18 cellular contexts compared by ENCODE assay signal in genomic region chr20:35669681-35670080, GRCh38. TPM values are rescaled to one million over a fixed set of nuclear protein-coding genes. Genes with fewer than 3 reads are reported as not detected.
DNase-seq lines count a peak whose midpoint lies in the region; ATAC-seq and TF ChIP-seq lines count a peak whose summit lies in the region.
"Had no signal": no experiment of that assay in that cellular context is flagged by ENCODE, and none has a peak within 500 bp of the region (broad histone marks: within the 10 kb centered on the region; RNA-seq: fewer than 3 reads in every experiment).

No MANE protein-coding gene starts in this region.

- H3K79me2 ChIP-seq in mammary epithelial cell (ENCODE audit: insufficient read depth, low read length): peaks cover 3% of the 10 kb centered on the region

- no peak overlapping the region for H3K9ac ChIP-seq in mammary epithelial cell (ENCODE audit: insufficient read depth, low read length)

- DNase-seq in MCF 10A (ENCODE audit: unreplicated experiment) (no peak), mammary epithelial cell (no peak), left lobe of liver (ENCODE audit: low spot score) (peak; percentile 26), dermis blood vessel endothelial cell (no peak), A673 (ENCODE audit: low spot score) (no peak)
- no peak for DNase-seq in CD4-positive, alpha-beta memory T cell
- DNase-seq: AML-193; Calu3; CD4-positive, alpha-beta T cell; DMS79 treated with DMSO at 0.1 percent for 48 hours; GF-D8; GOT3; H7; HFFc6 had no signal

- H3K27ac ChIP-seq in mammary epithelial cell (ENCODE audit: insufficient read depth, low read depth, low read length): no peak overlapping the region
- H3K27ac ChIP-seq in CD4-positive, alpha-beta memory T cell (ENCODE audit: low read depth, low read length): no peak overlapping the region
- no peak overlapping the region for H3K27ac ChIP-seq in A673 (ENCODE audit: low read depth, low read length, poor library complexity, severe bottlenecking)
- H3K27ac ChIP-seq: C4-2B, HL-60 had no signal

- no peak overlapping the region for H3K4me2 ChIP-seq in mammary epithelial cell (ENCODE audit: insufficient read depth, low read depth, low read length)

- no peaks in the 10 kb centered on the region for H4K20me1 ChIP-seq in mammary epithelial cell (ENCODE audit: insufficient read depth, low read length)

- H3K27me3 Mint-ChIP-seq in MCF 10A (ENCODE audit: insufficient read depth, unreplicated experiment): no peaks in the 10 kb centered on the region
- no peaks in the 10 kb centered on the region for H3K27me3 Mint-ChIP-seq in activated T-helper 17 cell treated with anti-CD3 and anti-CD28 coated beads, Interleukin-2, amount 50 U/mL, for 72 hours
- no peaks in the 10 kb centered on the region for H3K27me3 Mint-ChIP-seq in CD4-positive, alpha-beta memory T cell
- H3K27me3 Mint-ChIP-seq: CD4-positive, alpha-beta T cell had no signal

- WGBS in mammary epithelial cell (ENCODE audit: low coverage, missing lambda C conversion rate): 67% methylated on average over 1 of the region's 1 CpG

- TF ChIP-seq CTCF in MCF 10A (IDR thresholded peaks at IDR 0.05; ENCODE audit: unreplicated experiment): no peak
- TF ChIP-seq CTCF in mammary epithelial cell (conservative IDR thresholded peaks at IDR 0.05 in 1 of 2, IDR thresholded peaks at IDR 0.05 in 1 of 2; ENCODE audit: extremely low read depth in 1 of 2, insufficient read depth in 1 of 2, low read depth in 1 of 2, low read length in 2 of 2): no peak
- TF ChIP-seq CTCF in A673 (conservative IDR thresholded peaks at IDR 0.05; ENCODE audit: low read depth, low read length): no peak

- peaks cover 3% of the 10 kb centered on the region for H3K4me1 ChIP-seq in mammary epithelial cell (ENCODE audit: insufficient read depth, low read length)
- peaks cover 4% of the 10 kb centered on the region for H3K4me1 ChIP-seq in CD4-positive, alpha-beta memory T cell (ENCODE audit: insufficient read depth, low read length)
- no peaks in the 10 kb centered on the region for H3K4me1 ChIP-seq in A673 (ENCODE audit: insufficient read depth, low read length, poor library complexity, severe bottlenecking)

- H3K9me3 ChIP-seq in mammary epithelial cell (replicated peaks; ENCODE audit: insufficient read depth, low read length): no peaks in the 10 kb centered on the region
- H3K9me3 ChIP-seq in CD4-positive, alpha-beta memory T cell (ENCODE audit: control insufficient read depth in 1 of 2, low read length in 2 of 2): no peaks in the 10 kb centered on the region
- H3K9me3 ChIP-seq in A673 (ENCODE audit: low read depth, low read length, poor library complexity, severe bottlenecking): no peaks in the 10 kb centered on the region

- H3K27ac Mint-ChIP-seq in MCF 10A (ENCODE audit: low read depth, unreplicated experiment): peak overlapping the region; percentile 16
- peak overlapping the region; percentile 16 for H3K27ac Mint-ChIP-seq in activated T-helper 17 cell treated with anti-CD3 and anti-CD28 coated beads, Interleukin-2, amount 50 U/mL, for 72 hours
- peak overlapping the region in 2 of 7 donors; percentile 17 to 32 for H3K27ac Mint-ChIP-seq in CD4-positive, alpha-beta memory T cell
- H3K27ac Mint-ChIP-seq: CD4-positive, alpha-beta T cell; HFFc6 had no signal

- H3K27me3 ChIP-seq in mammary epithelial cell (ENCODE audit: insufficient read depth, low read length) (no peaks in the 10 kb centered on the region), A673 (replicated peaks; ENCODE audit: insufficient read depth, low read depth, low read length, poor library complexity) (no peaks in the 10 kb centered on the region)
- no peaks in the 10 kb centered on the region for H3K27me3 ChIP-seq in CD4-positive, alpha-beta memory T cell (ENCODE audit: insufficient read depth, low read length)

- H3K36me3 ChIP-seq in mammary epithelial cell (ENCODE audit: insufficient read depth, low read length) (peaks cover 11% of the 10 kb centered on the region), A673 (ENCODE audit: insufficient read depth, low read length, poor library complexity, severe bottlenecking) (peaks cover 11% of the 10 kb centered on the region)
- peaks cover 40% of the 10 kb centered on the region for H3K36me3 ChIP-seq in CD4-positive, alpha-beta memory T cell (ENCODE audit: insufficient read depth, low read length)

- POLR2A ChIA-PET in MCF 10A (lab: Yijun Ruan, JAX): interaction anchor here (0.9 to 2.4 kb wide), 3 partner anchors 9 to 73 kb away, joined by 3 to 9 read pairs (median 4); partner anchors contain the start of gene RBM39
- POLR2A ChIA-PET in CD4-positive, alpha-beta memory T cell (lab: Charles Lee; ENCODE audit: partially characterized antibody): interaction anchor here (1.7 to 1.9 kb wide), 2 partner anchors 54 to 73 kb away, joined by 5 to 6 read pairs; partner anchors contain the start of genes RBM39 and SPAG4
- POLR2A ChIA-PET in A673 (lab: Charles Lee; ENCODE audit: low non-redundant PET): no interaction called here

- no TSS peak for BruUV-seq in MCF 10A (replicated peaks; lab: Mats Ljungman, UMichigan)
- no TSS peak for BruUV-seq in mammary epithelial cell (replicated peaks; lab: Mats Ljungman, UMichigan)
- no TSS peak for BruUV-seq in A673 (replicated peaks; lab: Mats Ljungman, UMichigan)

- intact Hi-C loops in MCF 10A (cut with micrococcal nuclease) (loop anchor here (10.0 kb wide), 1 partner anchor 105 kb away; no protein-coding TSS in a partner anchor), mammary epithelial cell (cut with micrococcal nuclease) (no loop called here), A673 (cut with micrococcal nuclease; ENCODE audit: unreplicated experiment) (no loop called here)
- intact Hi-C loops in CD4-positive, alpha-beta memory T cell (cut with micrococcal nuclease): no loop called here

- peaks cover 50% of the 10 kb centered on the region for H3K36me3 Mint-ChIP-seq in MCF 10A (ENCODE audit: insufficient read depth, unreplicated experiment)
- H3K36me3 Mint-ChIP-seq in activated T-helper 17 cell treated with anti-CD3 and anti-CD28 coated beads, Interleukin-2, amount 50 U/mL, for 72 hours (ENCODE audit: low read depth): peaks cover 64% of the 10 kb centered on the region
- peaks cover 45 to 50% of the 10 kb centered on the region in 2 donors for H3K36me3 Mint-ChIP-seq in CD4-positive, alpha-beta memory T cell

- no peak overlapping the region for H3K4me3 Mint-ChIP-seq in MCF 10A (ENCODE audit: unreplicated experiment)
- no peak overlapping the region for H3K4me3 Mint-ChIP-seq in activated T-helper 17 cell treated with anti-CD3 and anti-CD28 coated beads, Interleukin-2, amount 50 U/mL, for 72 hours
- no peak overlapping the region for H3K4me3 Mint-ChIP-seq in CD4-positive, alpha-beta memory T cell
- H3K4me3 Mint-ChIP-seq: CD4-positive, alpha-beta T cell; HFFc6 had no signal

- H3K4me1 Mint-ChIP-seq in MCF 10A (ENCODE audit: insufficient read depth, unreplicated experiment): no peaks in the 10 kb centered on the region
- H3K4me1 Mint-ChIP-seq in activated T-helper 17 cell treated with anti-CD3 and anti-CD28 coated beads, Interleukin-2, amount 50 U/mL, for 72 hours: peaks cover 4% of the 10 kb centered on the region
- peaks cover 0 to 4% (median 3%) of the 10 kb centered on the region in 4 donors for H3K4me1 Mint-ChIP-seq in CD4-positive, alpha-beta memory T cell

- CTCF ChIA-PET in MCF 10A (lab: Yijun Ruan, JAX): interaction anchor here (0.9 kb wide), 1 partner anchor 10 kb away, joined by 3 read pairs; no protein-coding TSS in a partner anchor
- CTCF ChIA-PET in mammary epithelial cell (lab: Charles Lee; ENCODE audit: low non-redundant PET): no interaction called here
- CTCF ChIA-PET in CD4-positive, alpha-beta memory T cell (lab: Charles Lee; ENCODE audit: partially characterized antibody): no interaction called here
- CTCF ChIA-PET in A673 (lab: Charles Lee): no interaction called here

- ATAC-seq in activated T-helper 17 cell treated with anti-CD3 and anti-CD28 coated beads, Interleukin-2, amount 50 U/mL, for 72 hours (replicated peaks): no peak
- ATAC-seq in left lobe of liver: no peak
- ATAC-seq: HCT116 had no signal

- dilution Hi-C loops in mammary epithelial cell (cut with HindIII; ENCODE audit: low sequenced_read_pairs): no loop called here

- H2AFZ ChIP-seq in mammary epithelial cell (ENCODE audit: low read depth, low read length): no peak overlapping the region

- in situ Hi-C loops in mammary epithelial cell (cut with MboI; ENCODE audit: low sequenced_read_pairs in 2 of 2): no loop called here

- no peaks in the 10 kb centered on the region for H3K9me3 Mint-ChIP-seq in MCF 10A (ENCODE audit: unreplicated experiment)
- no peaks in the 10 kb centered on the region for H3K9me3 Mint-ChIP-seq in activated T-helper 17 cell treated with anti-CD3 and anti-CD28 coated beads, Interleukin-2, amount 50 U/mL, for 72 hours
- H3K9me3 Mint-ChIP-seq in CD4-positive, alpha-beta memory T cell: no peaks in the 10 kb centered on the region
- H3K9me3 Mint-ChIP-seq: CD4-positive, alpha-beta T cell; HFFc6 had no signal

- H3K4me3 ChIP-seq in mammary epithelial cell (replicated peaks in 1 of 3; ENCODE audit: insufficient read depth in 1 of 3, low read depth in 2 of 3, low read length in 3 of 3): no peak overlapping the region
- H3K4me3 ChIP-seq in CD4-positive, alpha-beta memory T cell (ENCODE audit: low read length in 2 of 2): no peak overlapping the region
- no peak overlapping the region for H3K4me3 ChIP-seq in A673 (ENCODE audit: low read depth, low read length, poor library complexity, severe bottlenecking)

RNA-seq across cellular contexts. Expression of gene CPNE1, which starts 5.0 kb away (rescaled TPM):
- 161 and 194 TPM in 2 replicates for total RNA-seq in MCF 10A (2022)
- total RNA-seq in mammary epithelial cell: 100 to 1,000 TPM; 110 to 157 TPM
- polyA plus RNA-seq in mammary epithelial cell: 97.7 TPM
- 119 TPM for polyA minus RNA-seq in mammary epithelial cell
- 100 to 1,000 TPM; 269 to 280 TPM for total RNA-seq in activated T-helper 17 cell treated with anti-CD3 and anti-CD28 coated beads, Interleukin-2, amount 50 U/mL, for 72 hours
- total RNA-seq in left lobe of liver: 42.3 TPM
- total RNA-seq in CD4-positive, alpha-beta memory T cell: 100 to 1,000 TPM; 316 to 353 TPM
- 100 to 1,000 TPM; 305 to 343 TPM for polyA plus RNA-seq in CD4-positive, alpha-beta memory T cell
- total RNA-seq in dermis blood vessel endothelial cell: 94.5 and 159 TPM in 2 replicates
- 273 TPM in 2 replicates for total RNA-seq in A673 (2021)

RNA-seq across cellular contexts. Expression of gene RBM12, which starts 5.0 kb away (rescaled TPM):
- total RNA-seq in MCF 10A (2022) (60.1 and 64.3 TPM in 2 replicates), mammary epithelial cell (10 to 100 TPM; 62.8 to 71.2 TPM), left lobe of liver (19.3 TPM), dermis blood vessel endothelial cell (42.5 and 58.1 TPM in 2 replicates), A673 (2021) (114 and 124 TPM in 2 replicates)
- 91.9 TPM for polyA plus RNA-seq in mammary epithelial cell
- 98.2 TPM for polyA minus RNA-seq in mammary epithelial cell
- total RNA-seq in activated T-helper 17 cell treated with anti-CD3 and anti-CD28 coated beads, Interleukin-2, amount 50 U/mL, for 72 hours: 100 to 1,000 TPM; 106 to 116 TPM
- total RNA-seq in CD4-positive, alpha-beta memory T cell: 100 to 1,000 TPM; 129 to 138 TPM
- polyA plus RNA-seq in CD4-positive, alpha-beta memory T cell: 10 to 100 TPM; 29.9 to 52.8 TPM

RNA-seq across cellular contexts. Expression of gene NFS1, which starts 29.5 kb away (rescaled TPM):
- total RNA-seq in MCF 10A (2022): 27.6 and 28.6 TPM in 2 replicates
- 10 to 100 TPM; 28.8 to 33.0 TPM for total RNA-seq in mammary epithelial cell
- 44.8 TPM for polyA plus RNA-seq in mammary epithelial cell
- 57.3 TPM for polyA minus RNA-seq in mammary epithelial cell
- total RNA-seq in activated T-helper 17 cell treated with anti-CD3 and anti-CD28 coated beads, Interleukin-2, amount 50 U/mL, for 72 hours: 10 to 100 TPM; 41.1 to 49.2 TPM
- 60.9 TPM for total RNA-seq in left lobe of liver
- total RNA-seq in CD4-positive, alpha-beta memory T cell: 10 to 100 TPM; 30.3 to 33.6 TPM
- 10 to 100 TPM in 1 of 2 donors, 1 to 10 TPM in 1; 6.3 to 28.3 TPM for polyA plus RNA-seq in CD4-positive, alpha-beta memory T cell
- total RNA-seq in dermis blood vessel endothelial cell: 12.8 and 28.0 TPM in 2 replicates
- 22.2 and 23.2 TPM in 2 replicates for total RNA-seq in A673 (2021)

RNA-seq across cellular contexts. Expression of gene ROMO1, which starts 29.5 kb away (rescaled TPM):
- total RNA-seq in MCF 10A (2022) (173 and 192 TPM in 2 replicates), mammary epithelial cell (100 to 1,000 TPM; 113 to 176 TPM), left lobe of liver (103 TPM), dermis blood vessel endothelial cell (104 and 241 TPM in 2 replicates), A673 (2021) (134 and 153 TPM in 2 replicates)
- 386 TPM for polyA plus RNA-seq in mammary epithelial cell
- 17.3 TPM for polyA minus RNA-seq in mammary epithelial cell
- 100 to 1,000 TPM in 1 of 2 donors, 10 to 100 TPM in 1; 93.0 to 134 TPM for total RNA-seq in activated T-helper 17 cell treated with anti-CD3 and anti-CD28 coated beads, Interleukin-2, amount 50 U/mL, for 72 hours
- 10 to 100 TPM; 38.4 to 43.8 TPM for total RNA-seq in CD4-positive, alpha-beta memory T cell
- polyA plus RNA-seq in CD4-positive, alpha-beta memory T cell: 100 to 1,000 TPM; 273 to 335 TPM

RNA-seq across cellular contexts. Expression of gene SPAG4, which starts 54.1 kb away (rescaled TPM):
- 0.96 and 1.6 TPM in 2 replicates for total RNA-seq in MCF 10A (2022)
- total RNA-seq in mammary epithelial cell: 1 to 10 TPM; 2.8 to 4.3 TPM
- polyA plus RNA-seq in mammary epithelial cell: 1.1 TPM
- not detected for polyA minus RNA-seq in mammary epithelial cell
- 10 to 100 TPM in 1 of 2 donors, 1 to 10 TPM in 1; 7.2 to 52.4 TPM for total RNA-seq in activated T-helper 17 cell treated with anti-CD3 and anti-CD28 coated beads, Interleukin-2, amount 50 U/mL, for 72 hours
- total RNA-seq in left lobe of liver: 4.7 TPM
- 1 to 10 TPM in 1 of 2 experiments, under 1 TPM in 1; 0.47 to 1.3 TPM for total RNA-seq in CD4-positive, alpha-beta memory T cell
- under 1 TPM; 0.69 to 0.79 TPM for polyA plus RNA-seq in CD4-positive, alpha-beta memory T cell
- total RNA-seq in dermis blood vessel endothelial cell: 10.0 and 19.1 TPM in 2 replicates
- total RNA-seq in A673 (2021): 0.67 and 1.2 TPM in 2 replicates
